8 cellular contexts compared by ENCODE assay signal in the genomic region with DNA sequence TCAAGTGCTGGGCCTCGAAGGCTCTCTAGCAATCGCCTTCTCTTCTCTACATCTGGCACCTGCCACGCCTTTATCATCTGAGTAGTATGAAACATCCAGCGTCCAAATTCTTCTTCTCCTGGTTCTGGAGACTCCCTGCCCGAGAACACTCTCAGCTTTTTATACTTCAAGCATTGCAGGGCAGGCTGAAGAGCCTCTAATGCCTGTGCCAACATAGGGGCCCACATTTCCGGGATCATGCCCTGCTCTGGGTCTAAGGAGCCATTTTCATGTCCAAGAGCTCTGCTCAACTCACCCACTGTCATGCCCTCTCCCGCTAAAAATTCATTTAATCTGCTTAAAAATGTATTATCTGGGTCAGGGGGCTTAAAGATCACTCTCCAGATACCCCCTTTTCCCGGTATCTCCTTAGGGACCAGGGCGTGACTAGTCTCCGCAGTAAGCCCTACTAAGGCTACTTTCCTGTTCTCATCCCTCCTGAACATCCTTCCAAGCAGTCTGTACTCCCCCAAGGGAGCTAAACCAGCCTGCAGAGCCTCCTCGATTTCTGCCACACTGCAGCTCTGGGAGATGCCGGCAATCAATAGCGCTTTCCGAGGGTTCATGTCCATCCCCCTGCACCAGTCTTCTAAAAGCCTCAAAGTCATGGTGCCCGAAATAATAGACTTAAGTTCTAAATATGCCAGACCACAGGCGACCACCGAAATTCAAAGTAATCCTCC.
DNase-seq lines count a peak whose midpoint lies in the region; ATAC-seq and TF ChIP-seq lines count a peak whose summit lies in the region.

No MANE protein-coding gene starts in this region.

- H3K4me3 ChIP-seq in OCI-LY3 (ENCODE audit: low read length) (peak overlapping the region; percentile 100), parathyroid adenoma (ENCODE audit: low read depth, low read length) (peak overlapping the region; percentile 96)

- H3K9me3 ChIP-seq in OCI-LY3 (ENCODE audit: insufficient read depth, low read length) (no peaks in the 10 kb centered on the region), parathyroid adenoma (ENCODE audit: control insufficient read depth, low read length) (no peaks in the 10 kb centered on the region)

- H3K79me2 ChIP-seq in OCI-LY3 (ENCODE audit: low read length) (peaks cover 36% of the 10 kb centered on the region), parathyroid adenoma (peaks cover 2% of the 10 kb centered on the region)

- peaks cover 16% of the 10 kb centered on the region for H3K4me1 ChIP-seq in OCI-LY3 (ENCODE audit: low read length)
- peaks cover 6% of the 10 kb centered on the region for H3K4me1 ChIP-seq in parathyroid adenoma

- DNase-seq in DMS79 treated with DMSO at 0.1 percent for 48 hours (lab: John Stamatoyannopoulos, UW) (peak; percentile 55), epithelial cell of prostate (ENCODE audit: low read depth, low spot score) (no peak), cerebellar nuclear complex (lab: John Stamatoyannopoulos, UW) (no peak)

- no peak for ATAC-seq in GM19023 (IDR thresholded peaks at IDR 0.05; ENCODE audit: unreplicated experiment)
- no peak for ATAC-seq in GM21515 (IDR thresholded peaks at IDR 0.05; ENCODE audit: unreplicated experiment)
- ATAC-seq in GM19395 (IDR thresholded peaks at IDR 0.05; ENCODE audit: unreplicated experiment): no peak

- H3K27me3 ChIP-seq in OCI-LY3 (ENCODE audit: low read depth, low read length) (no peaks in the 10 kb centered on the region), parathyroid adenoma (ENCODE audit: control insufficient read depth, insufficient read depth, low read length) (no peaks in the 10 kb centered on the region)

- H2AFZ ChIP-seq in OCI-LY3 (ENCODE audit: low read depth, low read length): peak overlapping the region; percentile 98; the same call in 1 of the 2 replicates
- H2AFZ ChIP-seq in parathyroid adenoma: peak overlapping the region; percentile 96

- H3K27ac ChIP-seq in OCI-LY3 (ENCODE audit: low read length) (peak overlapping the region; percentile 80), epithelial cell of prostate (peak overlapping the region; percentile 95), parathyroid adenoma (peak overlapping the region; percentile 93)

- H4K20me1 ChIP-seq in OCI-LY3 (ENCODE audit: insufficient read depth, low read length): no peaks in the 10 kb centered on the region

- TF ChIP-seq CTCF in OCI-LY3 (IDR thresholded peaks at IDR 0.05; ENCODE audit: low read depth, low read length): no peak
- TF ChIP-seq CTCF in parathyroid adenoma (IDR thresholded peaks at IDR 0.05): no peak

- H3K4me2 ChIP-seq in OCI-LY3 (ENCODE audit: low read length) (peak overlapping the region; percentile 97), parathyroid adenoma (ENCODE audit: low read length) (peak overlapping the region; percentile 93)

- H3K36me3 ChIP-seq in OCI-LY3 (replicated peaks; ENCODE audit: low read depth, low read length) (peaks cover 9% of the 10 kb centered on the region), parathyroid adenoma (ENCODE audit: control insufficient read depth, insufficient read depth, low read length) (no peaks in the 10 kb centered on the region)

- H3K9ac ChIP-seq in OCI-LY3 (ENCODE audit: low read length) (peak overlapping the region; percentile 92), parathyroid adenoma (peak overlapping the region; percentile 64)
